22 cellular contexts compared by ENCODE assay signal in genomic region chr11:82831364-82831763, GRCh38.
"Had no signal": no experiment of that assay in that cellular context is flagged by ENCODE, and none has a peak within 500 bp of the region (broad histone marks: within the 10 kb centered on the region; RNA-seq: fewer than 3 reads in every experiment).

No MANE protein-coding gene starts in this region.

- H3K4me2 ChIP-seq: SK-N-SH had no signal

- H3K9ac ChIP-seq: SK-N-SH had no signal

- H3K4me1 Mint-ChIP-seq: activated CD4-positive, alpha-beta memory T cell treated with anti-CD3 and anti-CD28 coated beads, Interleukin-2, amount 10 ng/mL, durations not matched to agents 7 days and 5 days; activated CD4-positive, alpha-beta T cell treated with anti-CD3 and anti-CD28 coated beads, Interleukin-2, amount 10 ng/mL, durations not matched to agents 7 days and 5 days; activated T-helper 17 cell treated with anti-CD3 and anti-CD28 coated beads, Interleukin-2, amount 50 U/mL, for 72 hours had no signal

- DNase-seq: activated CD4-positive, alpha-beta memory T cell treated with anti-CD3 and anti-CD28 coated beads, Interleukin-2, amount 10 ng/mL, durations not matched to agents 7 days and 5 days; activated CD4-positive, alpha-beta T cell treated with anti-CD3 and anti-CD28 coated beads, Interleukin-2, amount 10 ng/mL, durations not matched to agents 7 days and 5 days; activated CD4-positive, CD25-positive, alpha-beta regulatory T cell; activated gamma-delta T cell; activated naive CD4-positive, alpha-beta T cell treated with anti-CD3 and anti-CD28 coated beads for 36 hours; activated T-cell treated with anti-CD3 and anti-CD28 coated beads for 4 hours; activated T-cell treated with anti-CD3 and anti-CD28 coated beads, Interleukin-2, amount 50 U/mL, for 48 hours; Kasumi-1; KBM-7; NCI-H1930; NCI-H2227 treated with DMSO at 0.1 percent for 48 hours; NCI-H774; NK-92 treated with Interleukin-12 subunit alpha and Interleukin-12 subunit beta, amount 100 ng/mL, for 24 hours; OCI-M1; RPMI8226; SK-N-SH; T-helper 1 cell had no signal

- H3K27ac Mint-ChIP-seq: activated CD4-positive, alpha-beta memory T cell treated with anti-CD3 and anti-CD28 coated beads, Interleukin-2, amount 10 ng/mL, durations not matched to agents 7 days and 5 days; activated CD4-positive, alpha-beta T cell treated with anti-CD3 and anti-CD28 coated beads, Interleukin-2, amount 10 ng/mL, durations not matched to agents 7 days and 5 days; activated naive CD4-positive, alpha-beta T cell treated with anti-CD3 and anti-CD28 coated beads for 36 hours; activated naive CD8-positive, alpha-beta T cell; activated T-helper 17 cell treated with anti-CD3 and anti-CD28 coated beads, Interleukin-2, amount 50 U/mL, for 72 hours had no signal

- H3K4me3 Mint-ChIP-seq: activated CD4-positive, alpha-beta memory T cell treated with anti-CD3 and anti-CD28 coated beads, Interleukin-2, amount 10 ng/mL, durations not matched to agents 7 days and 5 days; activated CD4-positive, alpha-beta T cell treated with anti-CD3 and anti-CD28 coated beads, Interleukin-2, amount 10 ng/mL, durations not matched to agents 7 days and 5 days; activated naive CD4-positive, alpha-beta T cell treated with anti-CD3 and anti-CD28 coated beads for 36 hours; activated naive CD8-positive, alpha-beta T cell; activated T-helper 17 cell treated with anti-CD3 and anti-CD28 coated beads, Interleukin-2, amount 50 U/mL, for 72 hours had no signal

- H3K9me3 ChIP-seq: SK-N-SH had no signal

- H3K9me3 Mint-ChIP-seq: activated CD4-positive, alpha-beta memory T cell treated with anti-CD3 and anti-CD28 coated beads, Interleukin-2, amount 10 ng/mL, durations not matched to agents 7 days and 5 days; activated CD4-positive, alpha-beta T cell treated with anti-CD3 and anti-CD28 coated beads, Interleukin-2, amount 10 ng/mL, durations not matched to agents 7 days and 5 days; activated naive CD4-positive, alpha-beta T cell treated with anti-CD3 and anti-CD28 coated beads for 36 hours; activated T-helper 17 cell treated with anti-CD3 and anti-CD28 coated beads, Interleukin-2, amount 50 U/mL, for 72 hours had no signal

- H3K27ac ChIP-seq: VCaP had no signal

- ATAC-seq: activated T-helper 17 cell treated with anti-CD3 and anti-CD28 coated beads, Interleukin-2, amount 50 U/mL, for 72 hours; Panc1; Right ventricle myocardium inferior had no signal

- H3K27me3 Mint-ChIP-seq: activated CD4-positive, alpha-beta memory T cell treated with anti-CD3 and anti-CD28 coated beads, Interleukin-2, amount 10 ng/mL, durations not matched to agents 7 days and 5 days; activated CD4-positive, alpha-beta T cell treated with anti-CD3 and anti-CD28 coated beads, Interleukin-2, amount 10 ng/mL, durations not matched to agents 7 days and 5 days; activated naive CD8-positive, alpha-beta T cell; activated T-helper 17 cell treated with anti-CD3 and anti-CD28 coated beads, Interleukin-2, amount 50 U/mL, for 72 hours had no signal
